In genomic region chr9:128203842-128204551, GRCh38 we compare ENCODE assay signal across 1 cellular context.
TF ChIP-seq lines count a peak whose summit lies in the region.

No MANE protein-coding gene starts in this region.

TF ChIP-seq in K562, 482 proteins besides CTCF, POLR2A, EP300 and RAD21 (continued from another document and continues in another):
- TF ChIP-seq CLOCK (CRISPR knock-in tag; IDR thresholded peaks at IDR 0.05; ENCODE audit: borderline replicate concordance), result no peak
- TF ChIP-seq TAF15 (IDR thresholded peaks at IDR 0.05; ENCODE audit: low read depth, low read length), result 0 out of 2 replicates have a peak, but pooled peaks have one; percentile 65
- 0 out of 2 replicates have a peak, but pooled peaks have one; percentile 56 for TF ChIP-seq ZBTB40 (IDR thresholded peaks at IDR 0.05)
- TF ChIP-seq ZBTB40 (CRISPR knock-in tag; IDR thresholded peaks at IDR 0.05), result no peak
- TF ChIP-seq E4F1 (CRISPR knock-in tag; IDR thresholded peaks at IDR 0.05; ENCODE audit: borderline replicate concordance), result no peak
- peak in 1 of 2 experiments; percentile 54; a peak in 1 of 4 replicates for TF ChIP-seq UBTF (IDR thresholded peaks at IDR 0.05; ENCODE audit: borderline replicate concordance in 1 of 2, low read depth in 2 of 2, low read length in 2 of 2)
- no peak for TF ChIP-seq ZNF699 (CRISPR knock-in tag; IDR thresholded peaks at IDR 0.05; ENCODE audit: insufficient replicate concordance)
- no peak for TF ChIP-seq HDAC8 (tag; IDR thresholded peaks at IDR 0.05)
- peak; percentile 20; the same call in 1 of the 2 replicates for TF ChIP-seq ZNF445 (CRISPR knock-in tag; IDR thresholded peaks at IDR 0.05; ENCODE audit: low read depth)
- no peak for TF ChIP-seq NR3C1 (CRISPR knock-in tag; IDR thresholded peaks at IDR 0.05)
- TF ChIP-seq ETV5 (CRISPR knock-in tag; IDR thresholded peaks at IDR 0.05; ENCODE audit: low read depth), result no peak
- peak; percentile 16 for TF ChIP-seq KDM5B (IDR thresholded peaks at IDR 0.05; ENCODE audit: insufficient replicate concordance, low read depth, low read length)
- no peak for TF ChIP-seq ZNF354B (CRISPR knock-in tag; IDR thresholded peaks at IDR 0.05)
- TF ChIP-seq BCL6 (CRISPR knock-in tag; IDR thresholded peaks at IDR 0.05), result no peak
- peak; percentile 75; the same call in 1 of the 2 replicates for TF ChIP-seq ZBTB2 (IDR thresholded peaks at IDR 0.05)
- TF ChIP-seq KLF1 (tag; IDR thresholded peaks at IDR 0.05), result no peak
- no peak for TF ChIP-seq ZBTB43 (CRISPR knock-in tag; IDR thresholded peaks at IDR 0.05)
- no peak for TF ChIP-seq ESRRB (CRISPR knock-in tag; IDR thresholded peaks at IDR 0.05; ENCODE audit: borderline replicate concordance)
- TF ChIP-seq SRSF3 (IDR thresholded peaks at IDR 0.05; ENCODE audit: insufficient read depth, low read length), result no peak
- no peak for TF ChIP-seq ARNT (IDR thresholded peaks at IDR 0.05)
- no peak for TF ChIP-seq ZNF263 (CRISPR knock-in tag; IDR thresholded peaks at IDR 0.05; ENCODE audit: borderline replicate concordance)
- peak; percentile 79 for TF ChIP-seq EHMT2 (IDR thresholded peaks at IDR 0.05)
- TF ChIP-seq ZNF561 (CRISPR knock-in tag; conservative IDR thresholded peaks at IDR 0.05), result no peak
- no peak for TF ChIP-seq CEBPG (CRISPR knock-in tag; IDR thresholded peaks at IDR 0.05)
- TF ChIP-seq CEBPG (tag; conservative IDR thresholded peaks at IDR 0.05 in 1 of 2, IDR thresholded peaks at IDR 0.05 in 1 of 2), result no peak
- TF ChIP-seq ZNF76 (CRISPR knock-in tag; IDR thresholded peaks at IDR 0.05; ENCODE audit: borderline replicate concordance), result peak; percentile 78; the same call in 1 of the 2 replicates
- TF ChIP-seq FOSL1 (tag; conservative IDR thresholded peaks at IDR 0.05), result no peak
- no peak for TF ChIP-seq CCNT2 (IDR thresholded peaks at IDR 0.05; ENCODE audit: borderline replicate concordance, extremely low read depth, insufficient read length, low read depth, low read length)
- no peak for TF ChIP-seq ZBTB8A (IDR thresholded peaks at IDR 0.05; ENCODE audit: partially characterized antibody)
- peak; percentile 68 for TF ChIP-seq ATF7 (IDR thresholded peaks at IDR 0.05)
- TF ChIP-seq ZNF3 (CRISPR knock-in tag; IDR thresholded peaks at IDR 0.05), result no peak
- no peak for TF ChIP-seq CREBBP (IDR thresholded peaks at IDR 0.05; ENCODE audit: low read depth, low read length)
- peak; percentile 50; the same call in 1 of the 2 replicates for TF ChIP-seq NFRKB (IDR thresholded peaks at IDR 0.05; ENCODE audit: low read depth)
- no peak for TF ChIP-seq MCM2 (IDR thresholded peaks at IDR 0.05; ENCODE audit: low read depth)
- TF ChIP-seq MXI1 (IDR thresholded peaks at IDR 0.05; ENCODE audit: low read depth, low read length), result no peak
- no peak for TF ChIP-seq ZNF780A (CRISPR knock-in tag; IDR thresholded peaks at IDR 0.05)
- TF ChIP-seq HDAC6 (IDR thresholded peaks at IDR 0.05; ENCODE audit: low read depth, low read length), result no peak
- TF ChIP-seq CAMTA2 (CRISPR knock-in tag; conservative IDR thresholded peaks at IDR 0.05), result no peak
- no peak for TF ChIP-seq NCOA4 (IDR thresholded peaks at IDR 0.05; ENCODE audit: partially characterized antibody)
- TF ChIP-seq ZNF408 (CRISPR knock-in tag; IDR thresholded peaks at IDR 0.05; ENCODE audit: low read depth), result no peak
- TF ChIP-seq C11orf30 (IDR thresholded peaks at IDR 0.05; ENCODE audit: low read depth), result no peak
- peak; percentile 64 for TF ChIP-seq RBFOX2 (IDR thresholded peaks at IDR 0.05; ENCODE audit: low read depth, low read length)
- no peak for TF ChIP-seq NCOA2 (IDR thresholded peaks at IDR 0.05; ENCODE audit: partially characterized antibody in 2 of 2)
- TF ChIP-seq ARHGAP35 (IDR thresholded peaks at IDR 0.05; ENCODE audit: partially characterized antibody), result no peak
- no peak for TF ChIP-seq ZNF274 (IDR thresholded peaks at IDR 0.05; ENCODE audit: borderline replicate concordance, low read depth, low read length)
- no peak for TF ChIP-seq FOXA3 (CRISPR knock-in tag; conservative IDR thresholded peaks at IDR 0.05 in 1 of 2, IDR thresholded peaks at IDR 0.05 in 1 of 2)
- no peak for TF ChIP-seq SIN3B (IDR thresholded peaks at IDR 0.05; ENCODE audit: low read depth)
- TF ChIP-seq RBM14 (IDR thresholded peaks at IDR 0.05; ENCODE audit: borderline replicate concordance, insufficient read depth, low read depth, low read length), result no peak
- TF ChIP-seq DPF2 (IDR thresholded peaks at IDR 0.05), result peak; percentile 73
- TF ChIP-seq TBP (optimal IDR thresholded peaks at IDR 0.05; ENCODE audit: low read depth, low read length), result peak; percentile 34
- TF ChIP-seq TCF3 (CRISPR knock-in tag; IDR thresholded peaks at IDR 0.05), result no peak
- TF ChIP-seq SRSF7 (optimal IDR thresholded peaks at IDR 0.05; ENCODE audit: low read depth, low read length), result no peak
- no peak for TF ChIP-seq ZNF830 (CRISPR knock-in tag; IDR thresholded peaks at IDR 0.05)
- no peak for TF ChIP-seq KLF13 (tag; IDR thresholded peaks at IDR 0.05; ENCODE audit: borderline replicate concordance, low read depth)
